1 cellular context compared by ENCODE assay signal in genomic region chr16:24539295-24539849, GRCh38.
TF ChIP-seq lines count a peak whose summit lies in the region.

Gene RBBP6, plus strand, starts transcription at chr16:24539566. Its CDS starts 1,061 bp downstream, at chr16:24540627.

TF ChIP-seq in WTC11, 78 proteins besides CTCF, POLR2A, EP300 and RAD21 (continued from another document):
- TF ChIP-seq TP53 (CRISPR knock-in tag; IDR thresholded peaks at IDR 0.05), result 0 out of 2 replicates have a peak, but pooled peaks have one; percentile 73
- no peak for TF ChIP-seq ZSCAN18 (CRISPR knock-in tag; IDR thresholded peaks at IDR 0.05)
- no peak for TF ChIP-seq TCF7 (CRISPR knock-in tag; IDR thresholded peaks at IDR 0.05; ENCODE audit: low read depth)
- TF ChIP-seq ZNF532 (CRISPR knock-in tag; IDR thresholded peaks at IDR 0.05; ENCODE audit: borderline replicate concordance), result no peak
- no peak for TF ChIP-seq NR3C1 (CRISPR knock-in tag; conservative IDR thresholded peaks at IDR 0.05; ENCODE audit: low read depth)
- TF ChIP-seq ZNF219 (CRISPR knock-in tag; IDR thresholded peaks at IDR 0.05; ENCODE audit: borderline replicate concordance), result no peak
- TF ChIP-seq NFATC4 (CRISPR knock-in tag; IDR thresholded peaks at IDR 0.05), result no peak
- TF ChIP-seq ZNF396 (CRISPR knock-in tag; IDR thresholded peaks at IDR 0.05; ENCODE audit: borderline replicate concordance), result no peak
- TF ChIP-seq HMGA2 (CRISPR knock-in tag; IDR thresholded peaks at IDR 0.05), result no peak
- TF ChIP-seq SMAD3 (CRISPR knock-in tag; IDR thresholded peaks at IDR 0.05; ENCODE audit: borderline replicate concordance), result peak; percentile 22; the same call in 1 of the 2 replicates
- TF ChIP-seq ATF2 (CRISPR knock-in tag; IDR thresholded peaks at IDR 0.05; ENCODE audit: borderline replicate concordance, low read depth), result no peak
- 0 out of 2 replicates have a peak, but pooled peaks have one; percentile 20 for TF ChIP-seq ZNF232 (CRISPR knock-in tag; IDR thresholded peaks at IDR 0.05)
- TF ChIP-seq SP1 (CRISPR knock-in tag; conservative IDR thresholded peaks at IDR 0.05), result peak; percentile 93
- 0 out of 2 replicates have a peak, but pooled peaks have one; percentile 34 for TF ChIP-seq ELF4 (CRISPR knock-in tag; IDR thresholded peaks at IDR 0.05; ENCODE audit: low read depth)
- TF ChIP-seq SOX15 (CRISPR knock-in tag; IDR thresholded peaks at IDR 0.05), result no peak
- TF ChIP-seq ZBTB21 (CRISPR knock-in tag; IDR thresholded peaks at IDR 0.05; ENCODE audit: borderline replicate concordance), result 0 out of 2 replicates have a peak, but pooled peaks have one; percentile 68
- no peak for TF ChIP-seq GRHL2 (CRISPR knock-in tag; IDR thresholded peaks at IDR 0.05; ENCODE audit: insufficient replicate concordance, severe bottlenecking)
TF ChIP-seq in WTC11: peak in this region for 28.
